ENCODE assay signal across 1 cellular context in the genomic region with DNA sequence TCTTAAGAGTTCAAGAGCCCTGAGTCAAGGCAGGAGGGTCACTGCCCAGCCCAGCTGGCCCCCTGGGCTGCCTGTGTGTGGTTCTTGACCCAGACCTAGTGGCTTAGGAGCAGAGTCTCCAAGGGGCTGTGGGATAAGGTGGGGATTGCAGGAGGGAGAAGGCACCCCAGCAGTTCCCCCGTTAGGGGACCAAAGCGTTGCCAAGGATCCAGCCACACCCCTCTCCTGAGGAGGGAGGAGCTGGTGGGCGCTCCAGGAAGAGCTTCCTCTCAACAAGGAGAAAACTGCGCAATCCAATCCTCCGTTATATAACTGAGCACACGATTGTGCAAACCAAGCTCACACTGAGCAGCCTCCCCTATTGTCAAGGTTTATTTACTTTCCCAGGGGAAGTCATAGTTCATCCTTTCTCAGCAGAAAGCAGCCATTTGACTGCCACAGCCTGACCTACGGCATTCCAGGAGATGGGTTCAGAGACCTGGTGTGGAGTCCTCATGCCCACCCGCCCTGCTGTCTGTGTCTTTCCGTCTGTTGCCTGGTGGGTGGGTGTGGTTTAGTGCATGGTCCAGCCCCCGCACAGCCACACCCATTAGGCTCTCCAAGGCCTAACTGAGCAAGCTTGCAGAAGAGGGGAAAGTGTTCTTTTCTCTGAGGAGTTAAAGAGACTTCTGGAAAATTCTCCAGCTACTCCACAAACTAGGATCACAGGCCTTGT.
TF ChIP-seq lines count a peak whose summit lies in the region.

No MANE protein-coding gene starts in this region.

TF ChIP-seq in HepG2, 621 proteins besides CTCF, POLR2A, EP300 and RAD21 (continued from another document and continues in another):
- TF ChIP-seq, protein P1, sequence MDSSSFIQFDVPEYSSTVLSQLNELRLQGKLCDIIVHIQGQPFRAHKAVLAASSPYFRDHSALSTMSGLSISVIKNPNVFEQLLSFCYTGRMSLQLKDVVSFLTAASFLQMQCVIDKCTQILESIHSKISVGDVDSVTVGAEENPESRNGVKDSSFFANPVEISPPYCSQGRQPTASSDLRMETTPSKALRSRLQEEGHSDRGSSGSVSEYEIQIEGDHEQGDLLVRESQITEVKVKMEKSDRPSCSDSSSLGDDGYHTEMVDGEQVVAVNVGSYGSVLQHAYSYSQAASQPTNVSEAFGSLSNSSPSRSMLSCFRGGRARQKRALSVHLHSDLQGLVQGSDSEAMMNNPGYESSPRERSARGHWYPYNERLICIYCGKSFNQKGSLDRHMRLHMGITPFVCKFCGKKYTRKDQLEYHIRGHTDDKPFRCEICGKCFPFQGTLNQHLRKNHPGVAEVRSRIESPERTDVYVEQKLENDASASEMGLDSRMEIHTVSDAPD (CRISPR knock-in tag; IDR thresholded peaks at IDR 0.05): peak; percentile 93
- TF ChIP-seq, protein P2, sequence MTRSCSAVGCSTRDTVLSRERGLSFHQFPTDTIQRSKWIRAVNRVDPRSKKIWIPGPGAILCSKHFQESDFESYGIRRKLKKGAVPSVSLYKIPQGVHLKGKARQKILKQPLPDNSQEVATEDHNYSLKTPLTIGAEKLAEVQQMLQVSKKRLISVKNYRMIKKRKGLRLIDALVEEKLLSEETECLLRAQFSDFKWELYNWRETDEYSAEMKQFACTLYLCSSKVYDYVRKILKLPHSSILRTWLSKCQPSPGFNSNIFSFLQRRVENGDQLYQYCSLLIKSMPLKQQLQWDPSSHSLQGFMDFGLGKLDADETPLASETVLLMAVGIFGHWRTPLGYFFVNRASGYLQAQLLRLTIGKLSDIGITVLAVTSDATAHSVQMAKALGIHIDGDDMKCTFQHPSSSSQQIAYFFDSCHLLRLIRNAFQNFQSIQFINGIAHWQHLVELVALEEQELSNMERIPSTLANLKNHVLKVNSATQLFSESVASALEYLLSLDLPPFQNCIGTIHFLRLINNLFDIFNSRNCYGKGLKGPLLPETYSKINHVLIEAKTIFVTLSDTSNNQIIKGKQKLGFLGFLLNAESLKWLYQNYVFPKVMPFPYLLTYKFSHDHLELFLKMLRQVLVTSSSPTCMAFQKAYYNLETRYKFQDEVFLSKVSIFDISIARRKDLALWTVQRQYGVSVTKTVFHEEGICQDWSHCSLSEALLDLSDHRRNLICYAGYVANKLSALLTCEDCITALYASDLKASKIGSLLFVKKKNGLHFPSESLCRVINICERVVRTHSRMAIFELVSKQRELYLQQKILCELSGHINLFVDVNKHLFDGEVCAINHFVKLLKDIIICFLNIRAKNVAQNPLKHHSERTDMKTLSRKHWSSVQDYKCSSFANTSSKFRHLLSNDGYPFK (CRISPR knock-in tag; IDR thresholded peaks at IDR 0.05; ENCODE audit: borderline replicate concordance): peak; percentile 24; the same call in 1 of the 2 replicates
- TF ChIP-seq, protein P3, sequence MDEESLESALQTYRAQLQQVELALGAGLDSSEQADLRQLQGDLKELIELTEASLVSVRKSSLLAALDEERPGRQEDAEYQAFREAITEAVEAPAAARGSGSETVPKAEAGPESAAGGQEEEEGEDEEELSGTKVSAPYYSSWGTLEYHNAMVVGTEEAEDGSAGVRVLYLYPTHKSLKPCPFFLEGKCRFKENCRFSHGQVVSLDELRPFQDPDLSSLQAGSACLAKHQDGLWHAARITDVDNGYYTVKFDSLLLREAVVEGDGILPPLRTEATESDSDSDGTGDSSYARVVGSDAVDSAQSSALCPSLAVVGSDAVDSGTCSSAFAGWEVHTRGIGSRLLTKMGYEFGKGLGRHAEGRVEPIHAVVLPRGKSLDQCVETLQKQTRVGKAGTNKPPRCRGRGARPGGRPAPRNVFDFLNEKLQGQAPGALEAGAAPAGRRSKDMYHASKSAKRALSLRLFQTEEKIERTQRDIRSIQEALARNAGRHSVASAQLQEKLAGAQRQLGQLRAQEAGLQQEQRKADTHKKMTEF (CRISPR knock-in tag; IDR thresholded peaks at IDR 0.05): peak; percentile 99
- TF ChIP-seq ONECUT2 (CRISPR knock-in tag; IDR thresholded peaks at IDR 0.05) (peak; percentile 45; the same call in 1 of the 2 replicates), NRL (CRISPR knock-in tag; IDR thresholded peaks at IDR 0.05; ENCODE audit: borderline replicate concordance) (no peak), SALL1 (CRISPR knock-in tag; IDR thresholded peaks at IDR 0.05) (peak; percentile 98), HMG20A (CRISPR knock-in tag; IDR thresholded peaks at IDR 0.05; ENCODE audit: borderline replicate concordance) (peak; percentile 93), ZNF12 (CRISPR knock-in tag; IDR thresholded peaks at IDR 0.05) (peak; percentile 89), RARG (CRISPR knock-in tag; IDR thresholded peaks at IDR 0.05; ENCODE audit: low read depth) (no peak), KLF12 (CRISPR knock-in tag; IDR thresholded peaks at IDR 0.05; ENCODE audit: borderline replicate concordance) (peak; percentile 94; the same call in 1 of the 2 replicates), ZNF33A (CRISPR knock-in tag; IDR thresholded peaks at IDR 0.05; ENCODE audit: borderline replicate concordance) (no peak), PHF5A (CRISPR knock-in tag; IDR thresholded peaks at IDR 0.05; ENCODE audit: low read depth, unreplicated experiment) (no peak), AGO2 (optimal IDR thresholded peaks at IDR 0.05; ENCODE audit: low read depth, low read length) (no peak), IRF2 (CRISPR knock-in tag; IDR thresholded peaks at IDR 0.05) (peak; percentile 93), MEF2D (CRISPR knock-in tag; IDR thresholded peaks at IDR 0.05) (peak; percentile 92), TCF7 (IDR thresholded peaks at IDR 0.05; ENCODE audit: low read depth) (peak; percentile 57; the same call in 1 of the 2 replicates), ZNF7 (CRISPR knock-in tag; IDR thresholded peaks at IDR 0.05) (no peak), ERF (CRISPR knock-in tag; IDR thresholded peaks at IDR 0.05) (peak; percentile 99), ZNF670 (CRISPR knock-in tag; IDR thresholded peaks at IDR 0.05; ENCODE audit: borderline replicate concordance) (peak; percentile 100), NCOA5 (CRISPR knock-in tag; IDR thresholded peaks at IDR 0.05) (no peak), GATAD2A (CRISPR knock-in tag; IDR thresholded peaks at IDR 0.05) (peak; percentile 99), ZNF567 (CRISPR knock-in tag; IDR thresholded peaks at IDR 0.05; ENCODE audit: borderline replicate concordance) (no peak), ZNF781 (CRISPR knock-in tag; IDR thresholded peaks at IDR 0.05; ENCODE audit: borderline replicate concordance, not compliant biosample characterization) (no peak), RFX1 (IDR thresholded peaks at IDR 0.05) (no peak), FOSL1 (CRISPR knock-in tag; IDR thresholded peaks at IDR 0.05; ENCODE audit: borderline replicate concordance) (no peak; the same call in 1 of the 2 replicates), RFXAP (CRISPR knock-in tag; IDR thresholded peaks at IDR 0.05; ENCODE audit: borderline replicate concordance) (peak; percentile 95), ZKSCAN5 (CRISPR knock-in tag; IDR thresholded peaks at IDR 0.05) (0 out of 2 replicates have a peak, but pooled peaks have one; percentile 40), PAWR (CRISPR knock-in tag; IDR thresholded peaks at IDR 0.05; ENCODE audit: borderline replicate concordance) (no peak), SP2 (CRISPR knock-in tag; IDR thresholded peaks at IDR 0.05) (no peak), TEAD3 (CRISPR knock-in tag; optimal IDR thresholded peaks at IDR 0.05; ENCODE audit: borderline replicate concordance) (peak; percentile 99), ZNF644 (CRISPR knock-in tag; IDR thresholded peaks at IDR 0.05; ENCODE audit: low read depth) (peak; percentile 82), FOXK1 (CRISPR knock-in tag; IDR thresholded peaks at IDR 0.05; ENCODE audit: borderline replicate concordance, low read depth) (peak; percentile 97), U2AF2 (IDR thresholded peaks at IDR 0.05; ENCODE audit: low read depth, low read length) (no peak), HNF4G (IDR thresholded peaks at IDR 0.05; ENCODE audit: borderline replicate concordance, low read depth, low read length) (peak; percentile 87), HNF4G (CRISPR knock-in tag; IDR thresholded peaks at IDR 0.05; ENCODE audit: borderline replicate concordance, low read depth) (peak; percentile 91), ZNF607 (CRISPR knock-in tag; IDR thresholded peaks at IDR 0.05; ENCODE audit: borderline replicate concordance) (peak; percentile 74)
- TF ChIP-seq, protein P4, sequence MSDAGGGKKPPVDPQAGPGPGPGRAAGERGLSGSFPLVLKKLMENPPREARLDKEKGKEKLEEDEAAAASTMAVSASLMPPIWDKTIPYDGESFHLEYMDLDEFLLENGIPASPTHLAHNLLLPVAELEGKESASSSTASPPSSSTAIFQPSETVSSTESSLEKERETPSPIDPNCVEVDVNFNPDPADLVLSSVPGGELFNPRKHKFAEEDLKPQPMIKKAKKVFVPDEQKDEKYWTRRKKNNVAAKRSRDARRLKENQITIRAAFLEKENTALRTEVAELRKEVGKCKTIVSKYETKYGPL (CRISPR knock-in tag; IDR thresholded peaks at IDR 0.05): peak; percentile 99
- TF ChIP-seq, protein P5, sequence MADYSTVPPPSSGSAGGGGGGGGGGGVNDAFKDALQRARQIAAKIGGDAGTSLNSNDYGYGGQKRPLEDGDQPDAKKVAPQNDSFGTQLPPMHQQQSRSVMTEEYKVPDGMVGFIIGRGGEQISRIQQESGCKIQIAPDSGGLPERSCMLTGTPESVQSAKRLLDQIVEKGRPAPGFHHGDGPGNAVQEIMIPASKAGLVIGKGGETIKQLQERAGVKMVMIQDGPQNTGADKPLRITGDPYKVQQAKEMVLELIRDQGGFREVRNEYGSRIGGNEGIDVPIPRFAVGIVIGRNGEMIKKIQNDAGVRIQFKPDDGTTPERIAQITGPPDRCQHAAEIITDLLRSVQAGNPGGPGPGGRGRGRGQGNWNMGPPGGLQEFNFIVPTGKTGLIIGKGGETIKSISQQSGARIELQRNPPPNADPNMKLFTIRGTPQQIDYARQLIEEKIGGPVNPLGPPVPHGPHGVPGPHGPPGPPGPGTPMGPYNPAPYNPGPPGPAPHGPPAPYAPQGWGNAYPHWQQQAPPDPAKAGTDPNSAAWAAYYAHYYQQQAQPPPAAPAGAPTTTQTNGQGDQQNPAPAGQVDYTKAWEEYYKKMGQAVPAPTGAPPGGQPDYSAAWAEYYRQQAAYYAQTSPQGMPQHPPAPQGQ (CRISPR knock-in tag; IDR thresholded peaks at IDR 0.05; ENCODE audit: borderline replicate concordance): no peak
- TF ChIP-seq, protein P6, sequence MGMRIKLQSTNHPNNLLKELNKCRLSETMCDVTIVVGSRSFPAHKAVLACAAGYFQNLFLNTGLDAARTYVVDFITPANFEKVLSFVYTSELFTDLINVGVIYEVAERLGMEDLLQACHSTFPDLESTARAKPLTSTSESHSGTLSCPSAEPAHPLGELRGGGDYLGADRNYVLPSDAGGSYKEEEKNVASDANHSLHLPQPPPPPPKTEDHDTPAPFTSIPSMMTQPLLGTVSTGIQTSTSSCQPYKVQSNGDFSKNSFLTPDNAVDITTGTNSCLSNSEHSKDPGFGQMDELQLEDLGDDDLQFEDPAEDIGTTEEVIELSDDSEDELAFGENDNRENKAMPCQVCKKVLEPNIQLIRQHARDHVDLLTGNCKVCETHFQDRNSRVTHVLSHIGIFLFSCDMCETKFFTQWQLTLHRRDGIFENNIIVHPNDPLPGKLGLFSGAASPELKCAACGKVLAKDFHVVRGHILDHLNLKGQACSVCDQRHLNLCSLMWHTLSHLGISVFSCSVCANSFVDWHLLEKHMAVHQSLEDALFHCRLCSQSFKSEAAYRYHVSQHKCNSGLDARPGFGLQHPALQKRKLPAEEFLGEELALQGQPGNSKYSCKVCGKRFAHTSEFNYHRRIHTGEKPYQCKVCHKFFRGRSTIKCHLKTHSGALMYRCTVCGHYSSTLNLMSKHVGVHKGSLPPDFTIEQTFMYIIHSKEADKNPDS (CRISPR knock-in tag; IDR thresholded peaks at IDR 0.05): 0 out of 2 replicates have a peak, but pooled peaks have one; percentile 67
- TF ChIP-seq, protein P7, sequence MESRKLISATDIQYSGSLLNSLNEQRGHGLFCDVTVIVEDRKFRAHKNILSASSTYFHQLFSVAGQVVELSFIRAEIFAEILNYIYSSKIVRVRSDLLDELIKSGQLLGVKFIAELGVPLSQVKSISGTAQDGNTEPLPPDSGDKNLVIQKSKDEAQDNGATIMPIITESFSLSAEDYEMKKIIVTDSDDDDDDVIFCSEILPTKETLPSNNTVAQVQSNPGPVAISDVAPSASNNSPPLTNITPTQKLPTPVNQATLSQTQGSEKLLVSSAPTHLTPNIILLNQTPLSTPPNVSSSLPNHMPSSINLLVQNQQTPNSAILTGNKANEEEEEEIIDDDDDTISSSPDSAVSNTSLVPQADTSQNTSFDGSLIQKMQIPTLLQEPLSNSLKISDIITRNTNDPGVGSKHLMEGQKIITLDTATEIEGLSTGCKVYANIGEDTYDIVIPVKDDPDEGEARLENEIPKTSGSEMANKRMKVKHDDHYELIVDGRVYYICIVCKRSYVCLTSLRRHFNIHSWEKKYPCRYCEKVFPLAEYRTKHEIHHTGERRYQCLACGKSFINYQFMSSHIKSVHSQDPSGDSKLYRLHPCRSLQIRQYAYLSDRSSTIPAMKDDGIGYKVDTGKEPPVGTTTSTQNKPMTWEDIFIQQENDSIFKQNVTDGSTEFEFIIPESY (CRISPR knock-in tag; IDR thresholded peaks at IDR 0.05): peak; percentile 88
- TF ChIP-seq, protein P8, sequence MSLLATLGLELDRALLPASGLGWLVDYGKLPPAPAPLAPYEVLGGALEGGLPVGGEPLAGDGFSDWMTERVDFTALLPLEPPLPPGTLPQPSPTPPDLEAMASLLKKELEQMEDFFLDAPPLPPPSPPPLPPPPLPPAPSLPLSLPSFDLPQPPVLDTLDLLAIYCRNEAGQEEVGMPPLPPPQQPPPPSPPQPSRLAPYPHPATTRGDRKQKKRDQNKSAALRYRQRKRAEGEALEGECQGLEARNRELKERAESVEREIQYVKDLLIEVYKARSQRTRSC (CRISPR knock-in tag; IDR thresholded peaks at IDR 0.05; ENCODE audit: low read depth): no peak
- TF ChIP-seq, protein P9, sequence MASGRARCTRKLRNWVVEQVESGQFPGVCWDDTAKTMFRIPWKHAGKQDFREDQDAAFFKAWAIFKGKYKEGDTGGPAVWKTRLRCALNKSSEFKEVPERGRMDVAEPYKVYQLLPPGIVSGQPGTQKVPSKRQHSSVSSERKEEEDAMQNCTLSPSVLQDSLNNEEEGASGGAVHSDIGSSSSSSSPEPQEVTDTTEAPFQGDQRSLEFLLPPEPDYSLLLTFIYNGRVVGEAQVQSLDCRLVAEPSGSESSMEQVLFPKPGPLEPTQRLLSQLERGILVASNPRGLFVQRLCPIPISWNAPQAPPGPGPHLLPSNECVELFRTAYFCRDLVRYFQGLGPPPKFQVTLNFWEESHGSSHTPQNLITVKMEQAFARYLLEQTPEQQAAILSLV (CRISPR knock-in tag; IDR thresholded peaks at IDR 0.05; ENCODE audit: borderline replicate concordance): no peak
- TF ChIP-seq, protein P10, sequence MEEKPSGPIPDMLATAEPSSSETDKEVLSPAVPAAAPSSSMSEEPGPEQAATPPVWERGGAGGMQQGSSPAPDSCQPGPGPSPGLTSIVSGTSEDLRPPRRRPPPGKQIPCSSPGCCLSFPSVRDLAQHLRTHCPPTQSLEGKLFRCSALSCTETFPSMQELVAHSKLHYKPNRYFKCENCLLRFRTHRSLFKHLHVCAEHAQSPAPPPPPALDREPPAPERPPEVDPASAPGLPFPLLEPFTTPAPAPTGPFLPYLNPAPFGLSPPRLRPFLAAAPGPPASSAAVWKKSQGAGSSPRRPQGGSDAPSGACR (CRISPR knock-in tag; IDR thresholded peaks at IDR 0.05): peak; percentile 96
- TF ChIP-seq, protein P11, sequence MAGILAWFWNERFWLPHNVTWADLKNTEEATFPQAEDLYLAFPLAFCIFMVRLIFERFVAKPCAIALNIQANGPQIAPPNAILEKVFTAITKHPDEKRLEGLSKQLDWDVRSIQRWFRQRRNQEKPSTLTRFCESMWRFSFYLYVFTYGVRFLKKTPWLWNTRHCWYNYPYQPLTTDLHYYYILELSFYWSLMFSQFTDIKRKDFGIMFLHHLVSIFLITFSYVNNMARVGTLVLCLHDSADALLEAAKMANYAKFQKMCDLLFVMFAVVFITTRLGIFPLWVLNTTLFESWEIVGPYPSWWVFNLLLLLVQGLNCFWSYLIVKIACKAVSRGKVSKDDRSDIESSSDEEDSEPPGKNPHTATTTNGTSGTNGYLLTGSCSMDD (CRISPR knock-in tag; IDR thresholded peaks at IDR 0.05): no peak
